In the genomic region with DNA sequence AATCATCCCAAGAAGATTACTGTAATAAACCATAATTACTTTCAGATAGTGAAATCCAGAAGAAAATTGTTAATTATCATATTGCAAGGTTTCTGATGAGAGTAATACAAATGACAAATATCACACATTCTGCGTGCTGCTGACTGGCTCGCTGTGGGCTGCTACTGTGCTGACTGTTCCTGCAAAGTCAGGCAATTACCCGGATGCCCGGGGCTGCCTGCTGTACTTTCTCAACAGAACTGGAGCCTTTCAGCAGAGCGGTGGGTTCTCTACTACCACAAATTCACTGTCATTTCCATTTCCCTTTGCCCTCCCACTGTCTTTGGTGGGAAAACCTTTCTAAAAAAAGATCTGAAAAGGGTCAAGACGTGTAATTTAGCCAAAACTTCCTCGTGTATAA, we compare ENCODE assay signal across 19 cellular contexts.
"Had no signal": no experiment of that assay in that cellular context is flagged by ENCODE, and none has a peak within 500 bp of the region (broad histone marks: within the 10 kb centered on the region; RNA-seq: fewer than 3 reads in every experiment).

No MANE protein-coding gene starts in this region.

- H3K9me3 Mint-ChIP-seq: dendritic cell treated with granulocyte-macrophage colony-stimulating factor and Interleukin-4, amounts not matched to agents 40 ng/mL and 50 ng/mL, for 4 days; naive thymus-derived CD4-positive, alpha-beta T cell; nephron progenitor cell; stimulated activated naive CD8-positive, alpha-beta T cell treated with anti-CD3 and anti-CD28 coated beads, Interleukin-15, Interleukin-2, amounts not matched to agents 100 ng/mL and 50 ng/mL, for 24 hours had no signal

- H3K27me3 Mint-ChIP-seq: dendritic cell treated with granulocyte-macrophage colony-stimulating factor and Interleukin-4, amounts not matched to agents 40 ng/mL and 50 ng/mL, for 4 days; naive thymus-derived CD4-positive, alpha-beta T cell; stimulated activated naive CD8-positive, alpha-beta T cell treated with anti-CD3 and anti-CD28 coated beads, Interleukin-15, Interleukin-2, amounts not matched to agents 100 ng/mL and 50 ng/mL, for 24 hours had no signal

- H3K4me3 Mint-ChIP-seq: dendritic cell treated with granulocyte-macrophage colony-stimulating factor and Interleukin-4, amounts not matched to agents 40 ng/mL and 50 ng/mL, for 4 days; naive thymus-derived CD4-positive, alpha-beta T cell; nephron progenitor cell; stimulated activated naive CD8-positive, alpha-beta T cell treated with anti-CD3 and anti-CD28 coated beads, Interleukin-15, Interleukin-2, amounts not matched to agents 100 ng/mL and 50 ng/mL, for 24 hours had no signal

- H3K27ac Mint-ChIP-seq: dendritic cell treated with granulocyte-macrophage colony-stimulating factor and Interleukin-4, amounts not matched to agents 40 ng/mL and 50 ng/mL, for 4 days; nephron progenitor cell had no signal

- ATAC-seq: gastroesophageal sphincter; left lobe of liver; naive thymus-derived CD4-positive, alpha-beta T cell; psoas muscle; right lobe of liver had no signal

- H3K9me3 ChIP-seq: esophagus squamous epithelium, gastroesophageal sphincter, psoas muscle, right lobe of liver, spleen, tibial artery, upper lobe of left lung, uterus had no signal

- DNase-seq: esophagus squamous epithelium; glutamatergic neuron; islet precursor cell; mammary epithelial cell; naive thymus-derived CD4-positive, alpha-beta T cell; nephron progenitor cell; psoas muscle; retina; right lobe of liver; spleen; stimulated activated CD4-positive, alpha-beta T cell treated with anti-CD3 and anti-CD28 coated beads, Interleukin-15, amount 100 ng/mL, for 24 hours; stimulated activated CD4-positive, alpha-beta T cell treated with anti-CD3 and anti-CD28 coated beads, Interleukin-1b, Interleukin-23, amount 100 ng/mL, for 48 hours; tibial artery; upper lobe of left lung; uterus had no signal
